9 cellular contexts compared by ENCODE assay signal in genomic region chr16:31128711-31129567, GRCh38. TPM values are rescaled to one million over a fixed set of nuclear protein-coding genes. Genes with fewer than 3 reads are reported as not detected.
DNase-seq lines count a peak whose midpoint lies in the region; ATAC-seq, FAIRE-seq and TF ChIP-seq lines count a peak whose summit lies in the region.
"Had no signal": no experiment of that assay in that cellular context is flagged by ENCODE, and none has a peak within 500 bp of the region (broad histone marks: within the 10 kb centered on the region; RNA-seq: fewer than 3 reads in every experiment).

No MANE protein-coding gene starts in this region.

- no peaks in the 10 kb centered on the region for H3K27me3 ChIP-seq in right cardiac atrium (ENCODE audit: control insufficient read depth, insufficient read depth)
- H3K27me3 ChIP-seq in sigmoid colon: no peaks in the 10 kb centered on the region

- H3K4me1 ChIP-seq in right cardiac atrium (ENCODE audit: control insufficient read depth, insufficient read depth, low read length) (no peaks in the 10 kb centered on the region), sigmoid colon (peaks cover 0 to 16% (median 5%) of the 10 kb centered on the region in 4 donors)

- ATAC-seq in right cardiac atrium (peak; percentile 73 to 92), GM18520 (IDR thresholded peaks at IDR 0.05; ENCODE audit: unreplicated experiment) (no peak)

- DNase-seq in HT-29 (ENCODE audit: low spot score) (peak; percentile 69), UCSD-AML1 (lab: John Stamatoyannopoulos, UW; ENCODE audit: unreplicated experiment) (peak; percentile 88), right cardiac atrium (peak; percentile 73 to 83 (median 75)), sigmoid colon (no peak), foreskin melanocyte (no peak), GM12891 (ENCODE audit: insufficient read length, low spot score) (no peak), NCI-H1048 (lab: John Stamatoyannopoulos, UW) (no peak)
- DNase-seq: activated CD4-positive, alpha-beta T cell treated with anti-CD3 and anti-CD28 coated beads for 4 hours had no signal

- 60% methylated on average over 14 of the region's 14 CpGs for WGBS in right cardiac atrium
- 19 to 49% methylated on average over 14 of the region's 14 CpGs for WGBS in sigmoid colon, 2 donors

- H3K36me3 ChIP-seq in sigmoid colon: peaks cover 47 to 80% (median 51%) of the 10 kb centered on the region in 4 donors

- no peak for FAIRE-seq in GM12891 (lab: Jason Lieb, UNC)

- no peaks in the 10 kb centered on the region for H3K9me3 ChIP-seq in right cardiac atrium (ENCODE audit: control insufficient read depth, low read length)
- H3K9me3 ChIP-seq in sigmoid colon: no peaks in the 10 kb centered on the region

- peak overlapping the region; percentile 57 for H3K27ac ChIP-seq in right cardiac atrium (ENCODE audit: low read length)
- H3K27ac ChIP-seq in sigmoid colon: peak overlapping the region; percentile 48 to 67 (median 60)

- no peak overlapping the region for H3K4me3 ChIP-seq in right cardiac atrium (ENCODE audit: low read length)
- H3K4me3 ChIP-seq in sigmoid colon: no peak overlapping the region

- no peak for TF ChIP-seq CTCF in sigmoid colon (IDR thresholded peaks at IDR 0.05)

- TF ChIP-seq POLR2A in sigmoid colon (IDR thresholded peaks at IDR 0.05): peak in 1 of 2 donors; percentile 49
- no peak for TF ChIP-seq POLR2A in GM12891 (IDR thresholded peaks at IDR 0.05; ENCODE audit: low read depth, low read length)

- TF ChIP-seq EP300 in sigmoid colon (IDR thresholded peaks at IDR 0.05): no peak

- intact Hi-C loops in right cardiac atrium (cut with DNase I): no loop called here
- intact Hi-C loops in sigmoid colon (cut with DNase I): no loop called here

TF ChIP-seq in GM12891, 5 proteins besides CTCF, POLR2A, EP300 and RAD21:
- no peak for TF ChIP-seq TAF1 (IDR thresholded peaks at IDR 0.05; ENCODE audit: low read depth, low read length)

RNA-seq across cellular contexts. Expression of gene PRSS8, which starts 6.6 kb away (rescaled TPM):
- total RNA-seq in HT-29 (2014; rRNA removed; shearing (Covaris generic)): 116 and 128 TPM in 2 replicates
- total RNA-seq in right cardiac atrium: under 1 TPM in 2 of 4 donors, not detected in 2; 0.15 to 0.40 TPM
- 0.41 TPM for polyA plus RNA-seq in right cardiac atrium
- total RNA-seq in sigmoid colon: 1 to 10 TPM in 2 of 4 donors, under 1 TPM in 1, not detected in 1; 0.16 to 3.2 (median 1.1) TPM
- 100 to 1,000 TPM in 1 of 3 donors, 10 to 100 TPM in 2; 54.7 to 342 (median 84.4) TPM for polyA plus RNA-seq in sigmoid colon
- polyA plus RNA-seq in GM12891 (2012; ENCODE audit: low read depth, missing spikeins): not detected

RNA-seq across cellular contexts. Expression of gene KAT8, which starts 11.5 kb away (rescaled TPM):
- total RNA-seq in HT-29 (2014; rRNA removed; shearing (Covaris generic)): 50.1 and 55.7 TPM in 2 replicates
- total RNA-seq in right cardiac atrium (10 to 100 TPM; 72.3 to 76.4 (median 75.2) TPM), sigmoid colon (10 to 100 TPM; 57.1 to 65.7 (median 62.5) TPM)
- polyA plus RNA-seq in right cardiac atrium (77.0 TPM), sigmoid colon (10 to 100 TPM; 31.2 to 54.0 (median 38.8) TPM)
- 23.9 TPM for polyA plus RNA-seq in GM12891 (2012; ENCODE audit: low read depth, missing spikeins)

RNA-seq across cellular contexts. Expression of gene BCKDK, which starts 20.8 kb away (rescaled TPM):
- 53.2 and 56.3 TPM in 2 replicates for total RNA-seq in HT-29 (2014; rRNA removed; shearing (Covaris generic))
- total RNA-seq in right cardiac atrium: 10 to 100 TPM; 43.8 to 50.8 (median 48.3) TPM
- polyA plus RNA-seq in right cardiac atrium: 42.2 TPM
- 10 to 100 TPM; 29.5 to 42.7 (median 33.7) TPM for total RNA-seq in sigmoid colon
- 10 to 100 TPM; 21.6 to 33.2 (median 32.1) TPM for polyA plus RNA-seq in sigmoid colon
- 33.7 TPM for polyA plus RNA-seq in GM12891 (2012; ENCODE audit: low read depth, missing spikeins)

RNA-seq across cellular contexts. Expression of gene PRSS36, which starts 20.9 kb away (rescaled TPM):
- total RNA-seq in HT-29 (2014; rRNA removed; shearing (Covaris generic)): 2.3 and 4.1 TPM in 2 replicates
- total RNA-seq in right cardiac atrium (1 to 10 TPM; 1.3 to 2.2 (median 1.8) TPM), sigmoid colon (1 to 10 TPM in 3 of 4 donors, under 1 TPM in 1; 0.83 to 7.3 (median 3.7) TPM)
- polyA plus RNA-seq in right cardiac atrium (1.1 TPM), sigmoid colon (10 to 100 TPM in 1 of 3 donors, 1 to 10 TPM in 2; 4.7 to 10.2 (median 7.6) TPM)
- 0.35 TPM for polyA plus RNA-seq in GM12891 (2012; ENCODE audit: low read depth, missing spikeins)

RNA-seq across cellular contexts. Expression of gene VKORC1, which starts 34.3 kb away (rescaled TPM):
- total RNA-seq in HT-29 (2014; rRNA removed; shearing (Covaris generic)): 72.3 and 74.4 TPM in 2 replicates
- 10 to 100 TPM; 40.8 to 56.0 (median 47.1) TPM for total RNA-seq in right cardiac atrium
- 68.0 TPM for polyA plus RNA-seq in right cardiac atrium
- total RNA-seq in sigmoid colon: 100 to 1,000 TPM; 107 to 165 (median 116) TPM
- polyA plus RNA-seq in sigmoid colon: 10 to 100 TPM; 30.5 to 66.5 (median 45.6) TPM
- 85.3 TPM for polyA plus RNA-seq in GM12891 (2012; ENCODE audit: low read depth, missing spikeins)

Comparison
In these comparisons a context has a peak if more than half of its experiments do, and no peak if none do; other contexts are left out.
1. DNase-seq: peak in HT-29 (single experiment), UCSD-AML1 (single experiment) and right cardiac atrium (3 of 3); none in sigmoid colon (single experiment), foreskin melanocyte (single experiment), GM12891 (single experiment) and NCI-H1048 (single experiment).
2. RNA of gene PRSS8, which starts 6.6 kb away (total RNA-seq): 116 to 128 TPM in HT-29; 0.16 to 3.2 TPM in sigmoid colon and 0.15 to 0.40 TPM in right cardiac atrium; every median in the first group is over 10 times any median in the second.